8 cellular contexts compared by ENCODE assay signal in genomic region chr1:168101336-168101735, GRCh38.
"Had no signal": no experiment of that assay in that cellular context is flagged by ENCODE, and none has a peak within 500 bp of the region (broad histone marks: within the 10 kb centered on the region; RNA-seq: fewer than 3 reads in every experiment).

No MANE protein-coding gene starts in this region.

- FAIRE-seq: G401.6, GM12878, GM12891, GM12892, GM18507, GM19239 had no signal

- DNase-seq: GDM1, GF-D8 had no signal

- H3K4me3 ChIP-seq: GM12878 had no signal

- ATAC-seq: GM12878 had no signal
